ENCODE assay signal across 15 cellular contexts in the genomic region with DNA sequence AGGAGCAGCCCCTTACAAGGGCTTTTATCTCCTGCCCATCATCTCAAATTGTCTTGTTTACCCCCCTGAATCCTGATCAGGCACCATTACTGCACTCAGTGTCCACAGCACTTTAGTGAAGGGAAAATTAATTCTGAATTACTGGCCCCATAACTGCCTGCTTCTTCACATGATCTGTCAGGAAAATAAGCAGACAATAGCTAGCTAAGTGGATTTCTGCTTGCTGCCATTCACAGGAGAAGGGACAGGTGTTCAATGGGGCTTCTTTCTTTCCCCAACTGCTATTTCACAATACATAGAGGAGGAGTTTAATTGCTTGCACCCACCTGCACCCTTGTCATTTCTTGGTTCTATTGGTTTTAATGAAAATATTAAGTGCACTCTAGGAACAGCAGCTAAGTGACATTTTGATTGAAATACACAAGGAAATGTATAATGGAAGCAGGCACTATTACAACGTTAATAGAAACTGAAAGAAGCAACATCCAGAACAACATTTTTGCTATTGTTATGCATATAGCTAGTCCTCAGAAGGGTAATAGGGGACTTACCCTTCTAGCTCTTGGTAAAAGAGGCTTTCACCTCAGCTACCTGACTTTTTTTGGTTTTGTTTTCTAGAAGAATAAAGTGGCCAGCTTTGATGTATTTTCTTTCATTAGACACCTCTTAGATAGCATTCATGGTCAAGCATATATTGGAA.
DNase-seq lines count a peak whose midpoint lies in the region; ATAC-seq and TF ChIP-seq lines count a peak whose summit lies in the region.
"Had no signal": no experiment of that assay in that cellular context is flagged by ENCODE, and none has a peak within 500 bp of the region (broad histone marks: within the 10 kb centered on the region; RNA-seq: fewer than 3 reads in every experiment).

No MANE protein-coding gene starts in this region.

- no peaks in the 10 kb centered on the region for H3K27me3 ChIP-seq in iPS-18a (ENCODE audit: control insufficient read depth, insufficient read depth, low read length)
- no peaks in the 10 kb centered on the region for H3K27me3 ChIP-seq in ovary
- H3K27me3 ChIP-seq in brain microvascular endothelial cell (replicated peaks) = no peaks in the 10 kb centered on the region
- H3K27me3 ChIP-seq: hepatocyte had no signal

- H3K27ac ChIP-seq in iPS-18a (ENCODE audit: low read length) = no peak overlapping the region
- H3K27ac ChIP-seq in ovary = no peak overlapping the region
- H3K27ac ChIP-seq in brain microvascular endothelial cell = no peak overlapping the region
- H3K27ac ChIP-seq: hepatocyte, thoracic aorta had no signal

- H3K4me1 ChIP-seq in iPS-18a (ENCODE audit: control insufficient read depth, low read depth, low read length) (peaks cover 52% of the 10 kb centered on the region), ovary (ENCODE audit: insufficient read depth) (no peaks in the 10 kb centered on the region)

- peak; percentile 94 for DNase-seq in NCI-H1092 (lab: John Stamatoyannopoulos, UW)
- peak; percentile 40 for DNase-seq in NCI-H2196 (lab: John Stamatoyannopoulos, UW; ENCODE audit: unreplicated experiment)
- no peak for DNase-seq in ovary
- no peak for DNase-seq in Right ventricle myocardium superior
- no peak for DNase-seq in middle frontal gyrus (ENCODE audit: extremely low spot score, low spot score)
- no peak for DNase-seq in brain microvascular endothelial cell
- DNase-seq: activated T-cell treated with anti-CD3 and anti-CD28 coated beads for 4 hours, occipital lobe, small intestine, T-helper 1 cell had no signal

- peak overlapping the region; percentile 7 for H3K4me3 ChIP-seq in iPS-18a (ENCODE audit: low read length)
- no peak overlapping the region for H3K4me3 ChIP-seq in ovary
- no peak overlapping the region for H3K4me3 ChIP-seq in brain microvascular endothelial cell (ENCODE audit: low read depth, low read length)
- H3K4me3 ChIP-seq: hepatocyte, thoracic aorta had no signal

- TF ChIP-seq POLR2A in ovary (IDR thresholded peaks at IDR 0.05) = no peak

- in situ Hi-C loops in brain microvascular endothelial cell (cut with HindIII; ENCODE audit: low pct_ligation_motif_present, low sequenced_read_pairs) = no loop called here

- no peaks in the 10 kb centered on the region for H3K9me3 ChIP-seq in iPS-18a (ENCODE audit: control insufficient read depth, low read depth, low read length)
- no peaks in the 10 kb centered on the region for H3K9me3 ChIP-seq in ovary
- H3K9me3 ChIP-seq: thoracic aorta had no signal

- no peak overlapping the region for H3K9ac ChIP-seq in iPS-18a (ENCODE audit: low read length)

- ATAC-seq in GM21390 (IDR thresholded peaks at IDR 0.05; ENCODE audit: unreplicated experiment) (peak; percentile 83), Right ventricle myocardium superior (ENCODE audit: poor library complexity) (no peak)
- ATAC-seq: esophagus mucosa had no signal

- H3K36me3 ChIP-seq in iPS-18a (ENCODE audit: control insufficient read depth, low read depth, low read length) = no peaks in the 10 kb centered on the region
- no peaks in the 10 kb centered on the region for H3K36me3 ChIP-seq in ovary
- no peaks in the 10 kb centered on the region for H3K36me3 ChIP-seq in brain microvascular endothelial cell (replicated peaks)
- H3K36me3 ChIP-seq: thoracic aorta had no signal

- TF ChIP-seq EP300 in ovary (IDR thresholded peaks at IDR 0.05) = no peak

- WGBS in ovary, 3 donors = 19 to 38% (median 22%) methylated on average over 1 of the region's 1 CpG

- TF ChIP-seq CTCF in ovary (IDR thresholded peaks at IDR 0.05) (no peak), brain microvascular endothelial cell (IDR thresholded peaks at IDR 0.05; ENCODE audit: low read depth, low read length, missing control alignments) (no peak)

- intact Hi-C loops in ovary (cut with DNase I) (no loop called here), Right ventricle myocardium superior (cut with DNase I) (no loop called here)

Comparison
In these comparisons a context has a peak if more than half of its experiments do, and no peak if none do; other contexts are left out.
1. DNase-seq: peak in NCI-H1092 (single experiment) and NCI-H2196 (single experiment); none in ovary (0 of 5), Right ventricle myocardium superior (single experiment), middle frontal gyrus (single experiment) and brain microvascular endothelial cell (single experiment).